Comparison of ENCODE assay signal across 1 cellular context in the genomic region with DNA sequence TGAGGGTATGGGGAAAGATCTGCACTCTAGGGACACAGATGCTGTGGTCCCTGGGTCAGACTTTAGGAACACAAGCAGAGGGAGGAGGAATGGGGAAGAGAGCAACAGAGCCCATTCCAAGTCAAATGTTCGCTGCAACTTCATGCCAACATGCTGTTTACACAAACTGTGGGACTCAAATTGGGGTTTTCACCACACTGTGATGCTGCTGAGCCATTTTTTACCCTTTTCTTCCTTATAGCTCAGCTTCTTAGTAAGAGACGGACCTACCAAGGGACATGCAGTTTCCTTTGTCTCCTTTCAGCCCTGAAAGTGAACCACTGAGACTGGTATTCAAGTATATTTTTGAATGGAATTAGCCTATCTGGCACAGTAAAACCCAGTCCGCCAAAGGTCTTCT.
TF ChIP-seq lines count a peak whose summit lies in the region.

No MANE protein-coding gene starts in this region.

TF ChIP-seq in H1, 55 proteins besides CTCF, POLR2A, EP300 and RAD21 (continued from another document):
- TF ChIP-seq SRF (IDR thresholded peaks at IDR 0.05; ENCODE audit: low read depth, low read length) (no peak), CHD2 (IDR thresholded peaks at IDR 0.05; ENCODE audit: low read length) (no peak), BACH1 (IDR thresholded peaks at IDR 0.05; ENCODE audit: low read length) (no peak), TEAD4 (IDR thresholded peaks at IDR 0.05; ENCODE audit: low read depth, low read length) (no peak), SP1 (IDR thresholded peaks at IDR 0.05; ENCODE audit: low read depth, low read length) (no peak), SIRT6 (IDR thresholded peaks at IDR 0.05; ENCODE audit: low read length) (no peak), E2F6 (IDR thresholded peaks at IDR 0.05) (no peak), SP2 (IDR thresholded peaks at IDR 0.05; ENCODE audit: low read length) (no peak), RBBP5 (IDR thresholded peaks at IDR 0.05; ENCODE audit: borderline replicate concordance, low read depth, low read length) (no peak), CTBP2 (IDR thresholded peaks at IDR 0.05; ENCODE audit: borderline replicate concordance, insufficient read depth, insufficient read length, low read length) (no peak), POU5F1 (IDR thresholded peaks at IDR 0.05; ENCODE audit: low read depth, low read length) (no peak)
- TF ChIP-seq, protein P1, sequence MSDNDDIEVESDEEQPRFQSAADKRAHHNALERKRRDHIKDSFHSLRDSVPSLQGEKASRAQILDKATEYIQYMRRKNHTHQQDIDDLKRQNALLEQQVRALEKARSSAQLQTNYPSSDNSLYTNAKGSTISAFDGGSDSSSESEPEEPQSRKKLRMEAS (IDR thresholded peaks at IDR 0.05) = no peak
